ENCODE assay signal across 28 cellular contexts in genomic region chr6:41629128-41629527, GRCh38. TPM values are rescaled to one million over a fixed set of nuclear protein-coding genes. Genes with fewer than 3 reads are reported as not detected.
"Had no signal": no experiment of that assay in that cellular context is flagged by ENCODE, and none has a peak within 500 bp of the region (broad histone marks: within the 10 kb centered on the region; RNA-seq: fewer than 3 reads in every experiment).

No MANE protein-coding gene starts in this region.

- H3K9me3 ChIP-seq: esophagus squamous epithelium, gastrocnemius medialis, heart right ventricle, left lung, lower lobe of right lung, mucosa of descending colon had no signal

- H3K27me3 ChIP-seq: esophagus squamous epithelium, left lung had no signal

- H3K36me3 ChIP-seq: esophagus squamous epithelium, gastrocnemius medialis, heart right ventricle, left lung, lower lobe of right lung had no signal

- H3K4me3 ChIP-seq: coronary artery, dorsolateral prefrontal cortex, esophagus squamous epithelium, gastrocnemius medialis, heart right ventricle, left lung, lower lobe of right lung, mucosa of descending colon had no signal

- DNase-seq: dermis blood vessel endothelial cell; dorsolateral prefrontal cortex; effector CD4-positive, alpha-beta T cell; effector memory CD8-positive, alpha-beta T cell; endodermal cell; erythroblast; esophagus squamous epithelium; foreskin fibroblast; foreskin melanocyte; gastrocnemius medialis; glutamatergic neuron; head of caudate nucleus; heart right ventricle; hippocampal formation; left cardiac atrium; left lung; left ventricle myocardium superior; mesenchymal stem cell; mucosa of descending colon; naive B cell had no signal

- H3K27ac ChIP-seq: coronary artery, dorsolateral prefrontal cortex, epithelial cell of prostate, esophagus squamous epithelium, gastrocnemius medialis, heart right ventricle, left lung, lower lobe of right lung had no signal

- FAIRE-seq: colon, endometrium, islet of Langerhans, keratinocyte had no signal

RNA-seq across cellular contexts. Expression of gene MDFI, which starts 9.1 kb away (rescaled TPM):
- total RNA-seq: myocyte had no signal
